ENCODE assay signal across 12 cellular contexts in the genomic region with DNA sequence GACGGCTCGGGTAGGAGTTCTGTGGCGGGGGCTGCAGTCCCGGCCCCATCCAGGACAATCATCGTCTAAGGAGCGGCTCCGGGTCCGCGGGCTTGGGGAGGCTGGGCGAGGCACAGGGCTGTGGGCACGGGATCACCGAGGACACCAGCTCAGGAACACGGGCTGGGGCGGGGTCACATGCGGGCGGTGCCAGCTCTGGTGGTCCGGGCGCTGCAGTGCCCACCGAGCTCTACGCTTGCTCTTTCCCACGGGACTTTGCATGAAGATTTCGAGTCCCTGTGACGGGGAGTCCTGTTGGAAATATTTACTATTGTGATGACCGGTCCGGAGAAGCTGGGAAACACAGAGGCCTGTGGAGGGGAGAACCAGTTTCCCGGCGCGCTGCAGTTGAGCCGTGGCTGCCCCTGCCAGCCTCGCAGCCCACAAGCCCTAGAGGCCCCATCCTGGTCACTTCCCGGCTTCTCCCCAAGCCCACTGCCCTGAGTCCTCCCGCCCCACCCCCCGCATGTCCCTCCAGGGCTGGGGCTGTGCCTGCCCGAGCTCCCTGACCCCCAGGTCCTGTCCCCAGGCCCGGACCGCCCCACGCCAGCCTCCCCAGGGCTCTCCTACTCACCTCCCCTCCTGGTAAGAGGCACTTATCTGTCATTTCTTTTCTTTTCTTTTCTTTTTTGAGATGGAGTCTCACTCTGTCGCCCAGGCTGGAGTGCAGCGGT. TPM values are rescaled to one million over a fixed set of nuclear protein-coding genes. Genes with fewer than 3 reads are reported as not detected.
DNase-seq lines count a peak whose midpoint lies in the region; ATAC-seq and TF ChIP-seq lines count a peak whose summit lies in the region.
"Had no signal": no experiment of that assay in that cellular context is flagged by ENCODE, and none has a peak within 500 bp of the region (broad histone marks: within the 10 kb centered on the region; RNA-seq: fewer than 3 reads in every experiment).

No MANE protein-coding gene starts in this region.

- TF ChIP-seq EP300 in SK-N-SH (IDR thresholded peaks at IDR 0.05; ENCODE audit: borderline replicate concordance in 1 of 2, low read depth in 1 of 2, low read length in 1 of 2) (no peak), suprapubic skin (IDR thresholded peaks at IDR 0.05) (no peak)

- H3K4me3 ChIP-seq in SK-N-SH (ENCODE audit: low read depth in 2 of 2, low read length in 1 of 2) = peak overlapping the region; percentile 1 to 51; a peak in 2 of 4 replicates
- H3K4me3 ChIP-seq in iPS-18a (ENCODE audit: low read length) = peak overlapping the region; percentile 34
- peak overlapping the region; percentile 10 for H3K4me3 ChIP-seq in suprapubic skin
- H3K4me3 ChIP-seq: cardiac muscle cell had no signal

- TF ChIP-seq CTCF in SK-N-SH (IDR thresholded peaks at IDR 0.05) = no peak
- TF ChIP-seq CTCF in suprapubic skin (IDR thresholded peaks at IDR 0.05) = no peak

- no peak for TF ChIP-seq RAD21 in SK-N-SH (IDR thresholded peaks at IDR 0.05; ENCODE audit: low read length)

- no peaks in the 10 kb centered on the region for H3K9me2 ChIP-seq in SK-N-SH

- no peak for TF ChIP-seq POLR2A in suprapubic skin (IDR thresholded peaks at IDR 0.05)

- H3K9me3 ChIP-seq in SK-N-SH (no peaks in the 10 kb centered on the region), iPS-18a (ENCODE audit: control insufficient read depth, low read depth, low read length) (no peaks in the 10 kb centered on the region), suprapubic skin (no peaks in the 10 kb centered on the region)

- H3K27ac ChIP-seq in SK-N-SH (ENCODE audit: low read depth in 2 of 2, low read length in 1 of 2) = no peak overlapping the region
- H3K27ac ChIP-seq in iPS-18a (ENCODE audit: low read length) = no peak overlapping the region
- H3K27ac ChIP-seq in suprapubic skin = no peak overlapping the region
- H3K27ac ChIP-seq: cardiac muscle cell had no signal

- H3K36me3 ChIP-seq in SK-N-SH (replicated peaks in 1 of 2; ENCODE audit: control insufficient read depth in 1 of 2, insufficient read depth in 2 of 2, low read length in 1 of 2) = no peaks in the 10 kb centered on the region
- H3K36me3 ChIP-seq in iPS-18a (ENCODE audit: control insufficient read depth, low read depth, low read length) = no peaks in the 10 kb centered on the region
- no peaks in the 10 kb centered on the region for H3K36me3 ChIP-seq in suprapubic skin
- H3K36me3 ChIP-seq: cardiac muscle cell had no signal

- H3F3A ChIP-seq in SK-N-SH (replicated peaks; ENCODE audit: insufficient read depth) = no peaks in the 10 kb centered on the region

- ATAC-seq in Right ventricle myocardium superior (ENCODE audit: poor library complexity) (peak; percentile 9), HG02588 (IDR thresholded peaks at IDR 0.05; ENCODE audit: unreplicated experiment) (no peak)

- H3K4me1 ChIP-seq in SK-N-SH (ENCODE audit: control insufficient read depth in 1 of 2, insufficient read depth in 2 of 2, low read depth in 1 of 2, low read length in 1 of 2) (peaks cover 0 to 3% of the 10 kb centered on the region in 2 experiments; a peak in 1 of 4 replicates), iPS-18a (ENCODE audit: control insufficient read depth, low read depth, low read length) (peaks cover 7% of the 10 kb centered on the region), suprapubic skin (peaks cover 10% of the 10 kb centered on the region)

- H3K79me2 ChIP-seq in SK-N-SH (ENCODE audit: insufficient read depth) = no peaks in the 10 kb centered on the region

- no peak overlapping the region for H3K4me2 ChIP-seq in SK-N-SH

- H3K9ac ChIP-seq in SK-N-SH = no peak overlapping the region
- H3K9ac ChIP-seq in iPS-18a (ENCODE audit: low read length) = no peak overlapping the region

- no peak overlapping the region for H2AFZ ChIP-seq in SK-N-SH (ENCODE audit: low read depth)

- intact Hi-C loops in Right ventricle myocardium superior (cut with DNase I) = no loop called here
- intact Hi-C loops in cardiac septum (cut with DNase I) = loop anchor here (2.0 kb wide), 1 partner anchor 36 kb away; no protein-coding TSS in a partner anchor

- CTCF ChIA-PET in SK-N-SH (lab: Yijun Ruan, JAX) = interaction anchor here (0.6 to 1.6 kb wide), 21 partner anchors 8 to 299 kb away, joined by 3 to 24 read pairs (median 5); partner anchors contain the start of genes DIDO1 and GID8

- DNase-seq in Right ventricle myocardium superior (no peak), cardiac septum (ENCODE audit: low spot score) (no peak), SK-N-SH (no peak), suprapubic skin (ENCODE audit: low spot score in 2 of 2) (no peak), SHP77 (lab: John Stamatoyannopoulos, UW) (no peak)
- no peak for DNase-seq in activated CD8-positive, alpha-beta memory T cell treated with anti-CD3 and anti-CD28 coated beads for 24 hours

- POLR2A ChIA-PET in SK-N-SH (lab: Yijun Ruan, JAX) = no interaction called here

- 0 out of 2 replicates have a peak, but pooled peaks cover 3% of the 10 kb centered on the region for H4K20me1 ChIP-seq in SK-N-SH (ENCODE audit: insufficient read depth)

- peaks cover 51% of the 10 kb centered on the region for H3K27me3 ChIP-seq in SK-N-SH (ENCODE audit: insufficient read depth)
- H3K27me3 ChIP-seq in iPS-18a (ENCODE audit: control insufficient read depth, insufficient read depth, low read length) = peaks cover 47% of the 10 kb centered on the region
- peaks cover 72% of the 10 kb centered on the region for H3K27me3 ChIP-seq in suprapubic skin

- 39% methylated on average over 17 of the region's 39 CpGs for WGBS in SK-N-SH (ENCODE audit: low lambda C conversion rate)
- 32% methylated on average over 7 of the region's 39 CpGs for WGBS in suprapubic skin

TF ChIP-seq in SK-N-SH, 30 proteins besides CTCF, POLR2A, EP300 and RAD21 (continues in another document):
- no peak for TF ChIP-seq MXI1 (IDR thresholded peaks at IDR 0.05; ENCODE audit: low read depth, low read length)
- no peak for TF ChIP-seq RCOR1 (IDR thresholded peaks at IDR 0.05; ENCODE audit: low read length)
- TF ChIP-seq, protein P1, sequence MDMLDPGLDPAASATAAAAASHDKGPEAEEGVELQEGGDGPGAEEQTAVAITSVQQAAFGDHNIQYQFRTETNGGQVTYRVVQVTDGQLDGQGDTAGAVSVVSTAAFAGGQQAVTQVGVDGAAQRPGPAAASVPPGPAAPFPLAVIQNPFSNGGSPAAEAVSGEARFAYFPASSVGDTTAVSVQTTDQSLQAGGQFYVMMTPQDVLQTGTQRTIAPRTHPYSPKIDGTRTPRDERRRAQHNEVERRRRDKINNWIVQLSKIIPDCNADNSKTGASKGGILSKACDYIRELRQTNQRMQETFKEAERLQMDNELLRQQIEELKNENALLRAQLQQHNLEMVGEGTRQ (IDR thresholded peaks at IDR 0.05; ENCODE audit: borderline replicate concordance, low read depth, low read length) = no peak
- TF ChIP-seq, protein P2, sequence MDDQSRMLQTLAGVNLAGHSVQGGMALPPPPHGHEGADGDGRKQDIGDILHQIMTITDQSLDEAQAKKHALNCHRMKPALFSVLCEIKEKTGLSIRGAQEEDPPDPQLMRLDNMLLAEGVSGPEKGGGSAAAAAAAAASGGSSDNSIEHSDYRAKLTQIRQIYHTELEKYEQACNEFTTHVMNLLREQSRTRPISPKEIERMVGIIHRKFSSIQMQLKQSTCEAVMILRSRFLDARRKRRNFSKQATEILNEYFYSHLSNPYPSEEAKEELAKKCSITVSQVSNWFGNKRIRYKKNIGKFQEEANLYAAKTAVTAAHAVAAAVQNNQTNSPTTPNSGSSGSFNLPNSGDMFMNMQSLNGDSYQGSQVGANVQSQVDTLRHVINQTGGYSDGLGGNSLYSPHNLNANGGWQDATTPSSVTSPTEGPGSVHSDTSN (IDR thresholded peaks at IDR 0.05) = no peak
- no peak for TF ChIP-seq SMC3 (IDR thresholded peaks at IDR 0.05; ENCODE audit: low read depth, low read length)
- no peak for TF ChIP-seq NFIC (IDR thresholded peaks at IDR 0.05; ENCODE audit: borderline replicate concordance)
- TF ChIP-seq CHD2 (IDR thresholded peaks at IDR 0.05; ENCODE audit: low read length, partially characterized antibody) = no peak
- no peak for TF ChIP-seq USF1 (IDR thresholded peaks at IDR 0.05; ENCODE audit: borderline replicate concordance, low read depth)

RNA-seq across cellular contexts. Expression of gene SLC17A9, which starts 20.7 kb away (rescaled TPM):
- total RNA-seq in Right ventricle myocardium superior (0.73 TPM), cardiac septum (1.7 TPM), suprapubic skin (1 to 10 TPM in 1 of 4 donors, under 1 TPM in 3; 0.10 to 2.1 (median 0.66) TPM)
- polyA plus RNA-seq in SK-N-SH (2012; rRNA removed) = not detected in 2 replicates
- polyA plus RNA-seq in SK-N-SH (2012; cell fraction: cytosol; rRNA removed) = 0.01 TPM in 1 of 2 replicates, not detected in the other
- polyA plus RNA-seq in SK-N-SH (2012; cell fraction: nucleus; rRNA removed) = 0.19 and 0.23 TPM in 2 replicates
- polyA plus RNA-seq: keratinocyte had no signal

RNA-seq across cellular contexts. Expression of gene BHLHE23, which starts 33.6 kb away (rescaled TPM):
- not detected for total RNA-seq in Right ventricle myocardium superior
- total RNA-seq in cardiac septum = not detected
- polyA plus RNA-seq in SK-N-SH (2012; rRNA removed) = not detected in 2 replicates
- not detected in 2 replicates for polyA plus RNA-seq in SK-N-SH (2012; cell fraction: cytosol; rRNA removed)
- polyA plus RNA-seq in SK-N-SH (2012; cell fraction: nucleus; rRNA removed) = not detected in 2 replicates
- not detected for total RNA-seq in suprapubic skin
- total RNA-seq: A673, cardiac muscle cell, subcutaneous adipose tissue had no signal
- polyA plus RNA-seq: cardiac muscle cell, keratinocyte had no signal

RNA-seq across cellular contexts. Expression of gene GID8, which starts 35.2 kb away (rescaled TPM):
- total RNA-seq in Right ventricle myocardium superior (15.5 TPM), cardiac septum (16.4 TPM), suprapubic skin (10 to 100 TPM; 30.4 to 57.0 (median 45.1) TPM)
- polyA plus RNA-seq in SK-N-SH (2012; rRNA removed) = 18.1 and 18.7 TPM in 2 replicates
- polyA plus RNA-seq in SK-N-SH (2012; cell fraction: cytosol; rRNA removed) = 18.8 and 19.9 TPM in 2 replicates
- 13.2 and 15.2 TPM in 2 replicates for polyA plus RNA-seq in SK-N-SH (2012; cell fraction: nucleus; rRNA removed)

RNA-seq across cellular contexts. Expression of gene DIDO1, which starts 46.9 kb away (rescaled TPM):
- 32.3 TPM for total RNA-seq in Right ventricle myocardium superior
- 38.9 TPM for total RNA-seq in cardiac septum
- polyA plus RNA-seq in SK-N-SH (2012; rRNA removed) = 14.7 and 15.6 TPM in 2 replicates
- polyA plus RNA-seq in SK-N-SH (2012; cell fraction: cytosol; rRNA removed) = 9.5 and 11.1 TPM in 2 replicates
- polyA plus RNA-seq in SK-N-SH (2012; cell fraction: nucleus; rRNA removed) = 59.9 and 69.2 TPM in 2 replicates
- total RNA-seq in suprapubic skin = 100 to 1,000 TPM in 1 of 4 donors, 10 to 100 TPM in 3; 64.6 to 143 (median 79.2) TPM
